8 cellular contexts compared by ENCODE assay signal in the genomic region with DNA sequence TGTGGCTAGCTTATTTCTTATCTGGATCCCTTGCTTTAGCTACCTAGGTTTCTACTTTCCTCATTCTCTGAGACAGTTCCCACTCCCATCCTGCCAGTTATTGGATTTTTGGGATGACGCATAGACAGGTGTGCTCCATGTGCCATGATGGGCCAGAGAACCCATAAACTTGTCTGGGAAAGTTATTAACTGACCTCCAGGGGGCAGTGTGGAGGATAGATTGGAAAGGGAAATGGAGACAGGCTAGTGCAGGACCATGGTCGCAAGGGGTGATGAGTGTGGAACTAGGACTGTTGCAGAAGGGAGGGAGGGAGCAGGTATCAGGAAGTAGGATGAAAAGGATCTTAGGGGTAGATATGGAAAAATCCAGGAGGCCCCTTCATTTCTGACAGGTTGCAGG.
A peak's percentile ranks its signal among the peaks of the same experiment; 100 is the strongest.
DNase-seq lines count a peak whose midpoint lies in the region; ATAC-seq, FAIRE-seq and TF ChIP-seq lines count a peak whose summit lies in the region.

No MANE protein-coding gene starts in this region.

- peak; percentile 75 for FAIRE-seq in endothelial cell of umbilical vein (lab: Jason Lieb, UNC)

- H4K20me1 ChIP-seq in HCT116 (ENCODE audit: insufficient read depth) (no peaks in the 10 kb centered on the region), PC-3 (ENCODE audit: low read length) (no peaks in the 10 kb centered on the region), endothelial cell of umbilical vein (replicated peaks; ENCODE audit: control insufficient read depth, extremely low read depth, insufficient read depth, low read length) (no peaks in the 10 kb centered on the region)

- peak; percentile 40; the same call in 1 of the 2 replicates for TF ChIP-seq RAD21 in HCT116 (IDR thresholded peaks at IDR 0.05; ENCODE audit: low read depth)

- H3K9ac ChIP-seq in HCT116 (ENCODE audit: low read length) (no peak overlapping the region), PC-3 (ENCODE audit: low read length) (no peak overlapping the region), endothelial cell of umbilical vein (replicated peaks; ENCODE audit: extremely low read depth, insufficient read depth, low read length) (no peak overlapping the region)

- no peak overlapping the region for H3K27ac Mint-ChIP-seq in osteocyte (ENCODE audit: unreplicated experiment)

- no peak for TF ChIP-seq POLR2A in HCT116 (IDR thresholded peaks at IDR 0.05; ENCODE audit: borderline replicate concordance, extremely low read depth, insufficient read depth, insufficient read length)
- TF ChIP-seq POLR2A in endothelial cell of umbilical vein (IDR thresholded peaks at IDR 0.05; ENCODE audit: low read depth, low read length), result no peak

- peak; percentile 32 to 75 (median 63); a peak in 5 of 6 replicates for TF ChIP-seq CTCF in HCT116 (IDR thresholded peaks at IDR 0.05 in 2 of 3, conservative IDR thresholded peaks at IDR 0.05 in 1 of 3; ENCODE audit: borderline replicate concordance in 1 of 3, insufficient read depth in 1 of 3, low read depth in 2 of 3, low read length in 2 of 3)
- TF ChIP-seq CTCF in PC-3 (conservative IDR thresholded peaks at IDR 0.05; ENCODE audit: low read depth, low read length), result peak; percentile 62
- peak; percentile 55 to 57 for TF ChIP-seq CTCF in endothelial cell of umbilical vein (IDR thresholded peaks at IDR 0.05; ENCODE audit: extremely low read depth in 1 of 2, insufficient read depth in 1 of 2, low read depth in 1 of 2, low read length in 2 of 2)
- TF ChIP-seq CTCF in osteocyte (IDR thresholded peaks at IDR 0.05), result peak; percentile 37

- intact Hi-C loops in HCT116 (cut with micrococcal nuclease) (loop anchor here (1.0 kb wide), 1 partner anchor 189 kb away; no protein-coding TSS in a partner anchor), PC-3 (cut with micrococcal nuclease) (no loop called here), endothelial cell of umbilical vein (cut with micrococcal nuclease) (loop anchor here (1.0 to 2.0 kb wide), 2 partner anchors 91 to 189 kb away; no protein-coding TSS in a partner anchor)

- H3K9me3 ChIP-seq in HCT116 (ENCODE audit: control insufficient read depth in 1 of 2, insufficient read depth in 1 of 2, low read depth in 1 of 2, low read length in 2 of 2) (no peaks in the 10 kb centered on the region), PC-3 (ENCODE audit: low read length) (no peaks in the 10 kb centered on the region), endothelial cell of umbilical vein (replicated peaks; ENCODE audit: control insufficient read depth, insufficient read depth, low read length) (no peaks in the 10 kb centered on the region)

- RAD21 ChIA-PET in HCT116 (lab: Charles Lee; ENCODE audit: low non-redundant PET in 1 of 2, low total read pairs in 2 of 2, uncharacterized antibody in 2 of 2, unreplicated experiment in 2 of 2), result no interaction called here

- H3K27ac ChIP-seq in HCT116 (ENCODE audit: low read depth, low read length), result no peak overlapping the region
- no peak overlapping the region for H3K27ac ChIP-seq in PC-3 (ENCODE audit: low read length)
- H3K27ac ChIP-seq in endothelial cell of umbilical vein (ENCODE audit: insufficient read depth, low read depth, low read length), result no peak overlapping the region

- H3F3A ChIP-seq in PC-3 (ENCODE audit: low read length, unreplicated experiment), result no peaks in the 10 kb centered on the region

- no peaks in the 10 kb centered on the region for H3K9me2 ChIP-seq in HCT116 (ENCODE audit: insufficient read depth)
- H3K9me2 ChIP-seq in PC-3 (replicated peaks; ENCODE audit: low read length), result no peaks in the 10 kb centered on the region

- no peak overlapping the region for H3K4me3 Mint-ChIP-seq in osteocyte (ENCODE audit: unreplicated experiment)

- no peaks in the 10 kb centered on the region for H3K9me3 Mint-ChIP-seq in osteocyte (ENCODE audit: unreplicated experiment)

- H3K27me3 ChIP-seq in HCT116 (ENCODE audit: insufficient read depth, low read length) (no peaks in the 10 kb centered on the region), PC-3 (ENCODE audit: low read length) (peaks cover 37% of the 10 kb centered on the region), endothelial cell of umbilical vein (ENCODE audit: control insufficient read depth in 2 of 2, insufficient read depth in 2 of 2, low read length in 2 of 2) (no peaks in the 10 kb centered on the region)

- H3K9me1 ChIP-seq in endothelial cell of umbilical vein (replicated peaks; ENCODE audit: control insufficient read depth, extremely low read depth, insufficient read depth, low read length), result no peaks in the 10 kb centered on the region

- H3K4me3 ChIP-seq in HCT116 (replicated peaks in 1 of 2; ENCODE audit: low read depth in 1 of 2, low read length in 2 of 2) (no peak overlapping the region), PC-3 (ENCODE audit: low read length) (no peak overlapping the region), endothelial cell of umbilical vein (replicated peaks in 1 of 3; ENCODE audit: insufficient read depth in 1 of 3, low read depth in 1 of 3, low read length in 3 of 3) (no peak overlapping the region)

- POLR2A ChIA-PET in HCT116 (lab: Charles Lee), result no interaction called here
- POLR2A ChIA-PET in PC-3 (lab: Charles Lee; ENCODE audit: unreplicated experiment), result no interaction called here
- POLR2A ChIA-PET in endothelial cell of umbilical vein (lab: Charles Lee), result no interaction called here

- ATAC-seq in HCT116, result peak; percentile 93
- ATAC-seq in PC-3, result no peak
- ATAC-seq in GM21576 (IDR thresholded peaks at IDR 0.05; ENCODE audit: unreplicated experiment), result no peak

- H3K36me3 ChIP-seq in HCT116 (ENCODE audit: control insufficient read depth in 1 of 2, insufficient read depth in 2 of 2, low read length in 2 of 2), result no peaks in the 10 kb centered on the region
- H3K36me3 ChIP-seq in PC-3 (ENCODE audit: low read depth, low read length), result no peaks in the 10 kb centered on the region
- H3K36me3 ChIP-seq in endothelial cell of umbilical vein (ENCODE audit: control insufficient read depth in 2 of 2, extremely low read depth in 1 of 2, insufficient read depth in 2 of 2, low read length in 2 of 2), result no peaks in the 10 kb centered on the region

- BruUV-seq in HCT116 (replicated peaks; lab: Mats Ljungman, UMichigan), result no TSS peak
- no TSS peak for BruUV-seq in PC-3 (replicated peaks; lab: Mats Ljungman, UMichigan)
- BruUV-seq in endothelial cell of umbilical vein (replicated peaks; lab: Mats Ljungman, UMichigan), result no TSS peak

- H3K79me2 ChIP-seq in HCT116 (ENCODE audit: insufficient read depth, low read length) (no peaks in the 10 kb centered on the region), PC-3 (ENCODE audit: low read length) (no peaks in the 10 kb centered on the region), endothelial cell of umbilical vein (ENCODE audit: control insufficient read depth, insufficient read depth, low read length) (no peaks in the 10 kb centered on the region)

- H3K4me2 ChIP-seq in HCT116 (ENCODE audit: low read length) (no peak overlapping the region), PC-3 (ENCODE audit: low read length) (no peak overlapping the region), endothelial cell of umbilical vein (ENCODE audit: insufficient read depth, low read length) (no peak overlapping the region)

- H3K27me3 Mint-ChIP-seq in osteocyte (ENCODE audit: unreplicated experiment), result peaks cover 6% of the 10 kb centered on the region

- H3K4me1 ChIP-seq in HCT116 (ENCODE audit: control insufficient read depth in 1 of 2, insufficient read depth in 2 of 2, low read length in 2 of 2) (no peaks in the 10 kb centered on the region), PC-3 (ENCODE audit: insufficient read depth, low read length) (no peaks in the 10 kb centered on the region), endothelial cell of umbilical vein (ENCODE audit: control insufficient read depth, extremely low read depth, insufficient read depth, low read length) (no peaks in the 10 kb centered on the region)

- no peak overlapping the region for H2AFZ ChIP-seq in HCT116 (ENCODE audit: low read depth, low read length, poor library complexity, severe bottlenecking)
- H2AFZ ChIP-seq in PC-3 (ENCODE audit: low read length), result no peak overlapping the region
- no peak overlapping the region for H2AFZ ChIP-seq in endothelial cell of umbilical vein (ENCODE audit: low read depth, low read length)

- CTCF ChIA-PET in HCT116 (lab: Charles Lee), result interaction anchor here (0.6 to 2.1 kb wide), 4 partner anchors 11 to 40 kb away, joined by 3 to 8 read pairs (median 3); no protein-coding TSS in a partner anchor
- CTCF ChIA-PET in PC-3 (lab: Charles Lee), result no interaction called here
- CTCF ChIA-PET in endothelial cell of umbilical vein (lab: Charles Lee), result interaction anchor here (0.8 to 2.8 kb wide), 11 partner anchors 9 to 195 kb away, joined by 3 to 53 read pairs (median 6); no protein-coding TSS in a partner anchor

- dilution Hi-C loops in endothelial cell of umbilical vein (cut with MboI; ENCODE audit: extremely low pct_ligation_motif_present, low sequenced_read_pairs), result no loop called here

- no peaks in the 10 kb centered on the region for H3K4me1 Mint-ChIP-seq in osteocyte (ENCODE audit: unreplicated experiment)

- DNase-seq in NCI-H1417 (lab: John Stamatoyannopoulos, UW), result peak; percentile 30 to 66 (median 63)
- no peak for DNase-seq in NCI-H1417 treated with DMSO at 0.1 percent for 48 hours (lab: John Stamatoyannopoulos, UW)
- DNase-seq in HCT116 (ENCODE audit: low read depth, low spot score), result peak; percentile 28
- peak; percentile 38 for DNase-seq in PC-3
- DNase-seq in endothelial cell of umbilical vein (ENCODE audit: low read depth, low spot score), result peak; percentile 45
- DNase-seq in osteocyte (ENCODE audit: extremely low spot score, unreplicated experiment), result no peak
- no peak for DNase-seq in GOT3 (lab: John Stamatoyannopoulos, UW)

- H3K36me3 Mint-ChIP-seq in osteocyte (ENCODE audit: unreplicated experiment), result no peaks in the 10 kb centered on the region

TF ChIP-seq in HCT116, 20 proteins besides CTCF, POLR2A, EP300 and RAD21:
- 0 out of 2 replicates have a peak, but pooled peaks have one; percentile 27 for TF ChIP-seq MAX (IDR thresholded peaks at IDR 0.05)
- TF ChIP-seq POLR2AphosphoS5 (IDR thresholded peaks at IDR 0.05; ENCODE audit: low read depth, low read length), result no peak

TF ChIP-seq in endothelial cell of umbilical vein, 7 proteins besides CTCF, POLR2A, EP300 and RAD21:
- TF ChIP-seq MAX (IDR thresholded peaks at IDR 0.05; ENCODE audit: insufficient read depth, insufficient read length) (no peak), FOS (IDR thresholded peaks at IDR 0.05; ENCODE audit: borderline replicate concordance, insufficient read depth, low read length) (no peak), POLR2AphosphoS5 (IDR thresholded peaks at IDR 0.05; ENCODE audit: insufficient read depth, low read depth, low read length) (no peak), EZH2 (IDR thresholded peaks at IDR 0.05; ENCODE audit: borderline replicate concordance, low read depth, low read length, severe bottlenecking) (no peak), MYC (IDR thresholded peaks at IDR 0.05; ENCODE audit: low read depth, low read length) (no peak), GATA2 (IDR thresholded peaks at IDR 0.05; ENCODE audit: insufficient read depth, insufficient read length, low read depth, low read length) (no peak), JUN (IDR thresholded peaks at IDR 0.05; ENCODE audit: borderline replicate concordance, insufficient read depth, insufficient read length, low read depth) (no peak)

Comparison
In these comparisons a context has a peak if more than half of its experiments do, and no peak if none do; other contexts are left out.
1. DNase-seq: peak in NCI-H1417 (3 of 3), HCT116 (single experiment), PC-3 (single experiment) and endothelial cell of umbilical vein (single experiment); none in NCI-H1417 treated with DMSO at 0.1 percent for 48 hours (single experiment), osteocyte (single experiment) and GOT3 (single experiment).
2. Peak in every context shown above with its lines, with median percentiles within 50 percentile points of each other: CTCF ChIP-seq.